ENCODE assay signal across 9 cellular contexts in the genomic region with DNA sequence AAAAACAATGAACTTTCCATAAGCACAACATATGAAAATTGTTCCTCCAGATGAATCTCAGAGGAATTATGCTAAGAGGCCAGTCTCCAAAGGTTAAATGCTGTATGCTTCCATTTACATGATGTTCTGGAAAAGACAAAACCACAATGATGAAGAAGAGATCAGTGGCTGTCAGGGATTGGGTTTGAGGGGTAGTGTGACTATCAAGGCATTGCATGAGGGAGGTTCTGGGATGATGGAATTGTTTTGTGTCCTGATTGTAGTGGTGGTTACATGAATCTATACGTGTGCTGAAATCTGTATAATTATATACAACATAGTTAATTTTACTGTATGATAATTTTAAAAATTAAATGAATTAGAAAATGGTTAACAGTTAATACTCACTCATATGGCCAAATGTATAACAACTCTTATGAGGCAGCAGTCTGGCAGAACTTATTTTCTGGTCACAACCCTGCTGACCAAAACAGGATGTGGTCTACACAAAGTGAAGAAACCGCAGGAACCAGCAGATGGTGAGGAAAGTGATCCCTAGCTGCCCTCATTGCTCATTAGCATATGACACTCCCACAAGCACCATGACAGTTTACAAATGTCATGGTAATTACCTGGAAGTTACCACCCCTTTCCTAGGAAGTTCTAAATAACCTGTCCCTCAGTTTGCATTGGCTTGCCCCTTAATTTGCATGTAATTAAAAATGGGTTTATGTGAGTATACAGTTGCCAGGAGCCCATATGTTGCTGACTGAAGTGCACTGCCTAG. TPM values are rescaled to one million over a fixed set of nuclear protein-coding genes. Genes with fewer than 3 reads are reported as not detected.
DNase-seq lines count a peak whose midpoint lies in the region; ATAC-seq and TF ChIP-seq lines count a peak whose summit lies in the region.
"Had no signal": no experiment of that assay in that cellular context is flagged by ENCODE, and none has a peak within 500 bp of the region (broad histone marks: within the 10 kb centered on the region; RNA-seq: fewer than 3 reads in every experiment).

No MANE protein-coding gene starts in this region.

- DNase-seq in Right ventricle myocardium inferior (ENCODE audit: missing footprints) (no peak), right atrium auricular region (ENCODE audit: low spot score) (no peak), NCI-H2029 treated with DMSO at 0.1 percent for 48 hours (lab: John Stamatoyannopoulos, UW) (peak; percentile 30), fibroblast of the aortic adventitia (ENCODE audit: low read depth) (peak; percentile 70), GOT3 (lab: John Stamatoyannopoulos, UW) (no peak)
- peak; percentile 69 for DNase-seq in activated CD4-positive, alpha-beta T cell treated with anti-CD3 and anti-CD28 coated beads for 48 hours
- peak; percentile 20 for DNase-seq in stimulated activated CD8-positive, alpha-beta memory T cell treated with anti-CD3 and anti-CD28 coated beads, Interleukin-12 subunit alpha, Interleukin-12 subunit beta, amount 100 ng/mL, for 4 hours (ENCODE audit: low read depth)

- intact Hi-C loops in Right ventricle myocardium inferior (cut with DNase I) = no loop called here

- TF ChIP-seq CTCF in right atrium auricular region (IDR thresholded peaks at IDR 0.05) = no peak
- no peak for TF ChIP-seq CTCF in fibroblast of the aortic adventitia (IDR thresholded peaks at IDR 0.05; ENCODE audit: insufficient read depth, low read length)

- H3K4me3 ChIP-seq in right atrium auricular region = no peak overlapping the region
- no peak overlapping the region for H3K4me3 ChIP-seq in fibroblast of the aortic adventitia (ENCODE audit: low read depth, low read length)
- H3K4me3 ChIP-seq: gastrocnemius medialis had no signal

- no peaks in the 10 kb centered on the region for H3K4me1 ChIP-seq in right atrium auricular region

- H3K27me3 ChIP-seq in right atrium auricular region = no peaks in the 10 kb centered on the region
- H3K27me3 ChIP-seq: gastrocnemius medialis had no signal

- no peaks in the 10 kb centered on the region for H3K36me3 ChIP-seq in right atrium auricular region

- ATAC-seq in Right ventricle myocardium inferior = peak; percentile 31
- ATAC-seq in HG02759 (IDR thresholded peaks at IDR 0.05; ENCODE audit: unreplicated experiment) = peak; percentile 98
- ATAC-seq: gastrocnemius medialis had no signal

- H3K9me3 ChIP-seq in right atrium auricular region = no peaks in the 10 kb centered on the region
- H3K9me3 ChIP-seq: gastrocnemius medialis had no signal

- no peak overlapping the region for H3K27ac ChIP-seq in right atrium auricular region
- H3K27ac ChIP-seq: gastrocnemius medialis had no signal

RNA-seq across cellular contexts. Expression of gene NSFL1C, which starts 31.9 kb away (rescaled TPM):
- total RNA-seq in Right ventricle myocardium inferior = 51.6 TPM
- total RNA-seq in right atrium auricular region = 10 to 100 TPM; 28.5 to 34.3 TPM
- 24.1 and 26.9 TPM in 2 replicates for total RNA-seq in fibroblast of the aortic adventitia (ENCODE audit: low replicate concordance)

RNA-seq across cellular contexts. Expression of gene FKBP1A, which starts 41.9 kb away (rescaled TPM):
- total RNA-seq in Right ventricle myocardium inferior = 143 TPM
- 10 to 100 TPM; 73.5 to 98.7 TPM for total RNA-seq in right atrium auricular region
- 39.3 and 200 TPM in 2 replicates for total RNA-seq in fibroblast of the aortic adventitia (ENCODE audit: low replicate concordance)

RNA-seq across cellular contexts. Expression of gene SIRPB2, which starts 56.5 kb away (rescaled TPM):
- 4.0 TPM for total RNA-seq in Right ventricle myocardium inferior
- 1 to 10 TPM; 2.6 to 4.4 TPM for total RNA-seq in right atrium auricular region
- total RNA-seq in fibroblast of the aortic adventitia (ENCODE audit: low replicate concordance) = not detected in 2 replicates

Comparison
In these comparisons a context has a peak if more than half of its experiments do, and no peak if none do; other contexts are left out.
1. DNase-seq: peak in NCI-H2029 treated with DMSO at 0.1 percent for 48 hours (single experiment), activated CD4-positive, alpha-beta T cell treated with anti-CD3 and anti-CD28 coated beads for 48 hours (single experiment), fibroblast of the aortic adventitia (single experiment) and stimulated activated CD8-positive, alpha-beta memory T cell treated with anti-CD3 and anti-CD28 coated beads, Interleukin-12 subunit alpha, Interleukin-12 subunit beta, amount 100 ng/mL, for 4 hours (single experiment); none in Right ventricle myocardium inferior (single experiment), right atrium auricular region (single experiment) and GOT3 (single experiment).